Comparison of ENCODE assay signal across 8 cellular contexts in the genomic region with DNA sequence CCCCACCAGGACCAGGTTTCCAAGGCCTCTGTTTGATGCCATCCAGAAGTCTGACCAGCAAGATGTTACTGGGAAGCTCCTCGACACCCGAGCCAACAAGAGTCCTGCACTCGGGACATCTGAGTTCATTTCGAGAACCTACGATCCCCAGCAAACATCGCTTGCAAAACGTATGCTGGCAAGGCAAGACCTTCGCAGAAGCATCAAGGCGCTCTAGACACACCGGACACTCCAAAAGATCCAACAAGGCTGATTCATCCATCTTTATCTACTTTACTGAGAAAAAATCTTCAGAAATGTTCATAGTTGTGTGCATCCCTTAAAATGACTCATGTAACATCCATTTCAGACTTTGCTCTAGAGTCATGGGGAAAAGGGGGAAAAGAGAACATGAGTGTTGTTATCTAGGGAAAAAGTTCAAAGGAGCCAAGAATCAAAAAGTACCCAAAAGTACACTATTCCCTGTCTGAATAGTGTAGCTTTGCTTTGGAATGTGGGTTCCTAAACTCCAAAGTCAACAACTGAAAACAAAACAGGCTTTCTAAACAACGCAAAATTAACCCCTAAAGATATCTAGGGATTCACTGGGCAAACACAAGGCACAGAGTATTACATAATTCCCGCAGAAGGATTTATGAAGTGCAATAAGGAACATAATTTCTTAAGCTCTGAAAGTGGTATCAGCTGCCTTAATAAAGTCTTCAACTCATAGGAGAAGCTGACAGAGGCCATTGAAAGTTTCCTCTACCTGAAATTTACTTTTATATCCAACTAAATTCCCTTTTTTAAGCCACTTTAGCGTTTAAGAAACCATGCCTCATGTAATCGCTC. TPM values are rescaled to one million over a fixed set of nuclear protein-coding genes. Genes with fewer than 3 reads are reported as not detected.
DNase-seq lines count a peak whose midpoint lies in the region; ATAC-seq and TF ChIP-seq lines count a peak whose summit lies in the region.

No MANE protein-coding gene starts in this region.

- H3K4me1 ChIP-seq in iPS-18a (ENCODE audit: control insufficient read depth, low read depth, low read length): peaks cover 27% of the 10 kb centered on the region

- H3K36me3 Mint-ChIP-seq in activated T-cell treated with anti-CD3 and anti-CD28 coated beads, Interleukin-2, amount 50 U/mL, for 72 hours (ENCODE audit: insufficient read depth in 2 of 2): no peaks in the 10 kb centered on the region
- H3K36me3 Mint-ChIP-seq in stimulated activated effector memory CD8-positive, alpha-beta T cell treated with anti-CD3 and anti-CD28 coated beads, Interleukin-12 subunit alpha, Interleukin-12 subunit beta, amount 100 ng/mL, for 72 hours: no peaks in the 10 kb centered on the region

- no peaks in the 10 kb centered on the region for H3K9me3 Mint-ChIP-seq in activated T-cell treated with anti-CD3 and anti-CD28 coated beads, Interleukin-2, amount 50 U/mL, for 72 hours
- H3K9me3 Mint-ChIP-seq in stimulated activated effector memory CD8-positive, alpha-beta T cell treated with anti-CD3 and anti-CD28 coated beads, Interleukin-12 subunit alpha, Interleukin-12 subunit beta, amount 100 ng/mL, for 72 hours: no peaks in the 10 kb centered on the region

- ATAC-seq in activated T-cell treated with anti-CD3 and anti-CD28 coated beads, Interleukin-2, amount 50 U/mL, for 72 hours (replicated peaks in 1 of 2): no peak
- ATAC-seq in stimulated activated effector memory CD8-positive, alpha-beta T cell treated with anti-CD3 and anti-CD28 coated beads, Interleukin-12 subunit alpha, Interleukin-12 subunit beta, amount 100 ng/mL, for 72 hours: no peak
- no peak for ATAC-seq in GM21423 (IDR thresholded peaks at IDR 0.05; ENCODE audit: unreplicated experiment)
- no peak for ATAC-seq in GM18502 (IDR thresholded peaks at IDR 0.05; ENCODE audit: poor library complexity, unreplicated experiment)
- no peak for ATAC-seq in HG03045 (IDR thresholded peaks at IDR 0.05; ENCODE audit: unreplicated experiment)

- H3K4me3 Mint-ChIP-seq in activated T-cell treated with anti-CD3 and anti-CD28 coated beads, Interleukin-2, amount 50 U/mL, for 72 hours: peak overlapping the region; percentile 11 to 85
- peak overlapping the region; percentile 51 for H3K4me3 Mint-ChIP-seq in stimulated activated effector memory CD8-positive, alpha-beta T cell treated with anti-CD3 and anti-CD28 coated beads, Interleukin-12 subunit alpha, Interleukin-12 subunit beta, amount 100 ng/mL, for 72 hours

- no peak overlapping the region for H3K27ac Mint-ChIP-seq in activated T-cell treated with anti-CD3 and anti-CD28 coated beads, Interleukin-2, amount 50 U/mL, for 72 hours
- H3K27ac Mint-ChIP-seq in stimulated activated effector memory CD8-positive, alpha-beta T cell treated with anti-CD3 and anti-CD28 coated beads, Interleukin-12 subunit alpha, Interleukin-12 subunit beta, amount 100 ng/mL, for 72 hours: no peak overlapping the region

- H3K4me1 Mint-ChIP-seq in activated T-cell treated with anti-CD3 and anti-CD28 coated beads, Interleukin-2, amount 50 U/mL, for 72 hours (ENCODE audit: low read depth): no peaks in the 10 kb centered on the region
- H3K4me1 Mint-ChIP-seq in stimulated activated effector memory CD8-positive, alpha-beta T cell treated with anti-CD3 and anti-CD28 coated beads, Interleukin-12 subunit alpha, Interleukin-12 subunit beta, amount 100 ng/mL, for 72 hours: no peaks in the 10 kb centered on the region

- no peak overlapping the region for H3K27ac ChIP-seq in iPS-18a (ENCODE audit: low read length)

- no peak for TF ChIP-seq CTCF in WI38 (IDR thresholded peaks at IDR 0.05; ENCODE audit: low read depth, low read length)

- H3K27me3 Mint-ChIP-seq in activated T-cell treated with anti-CD3 and anti-CD28 coated beads, Interleukin-2, amount 50 U/mL, for 72 hours (ENCODE audit: low read depth): peaks cover 52% of the 10 kb centered on the region

- H3K36me3 ChIP-seq in iPS-18a (ENCODE audit: control insufficient read depth, low read depth, low read length): no peaks in the 10 kb centered on the region

- peak overlapping the region; percentile 93 for H3K9ac ChIP-seq in iPS-18a (ENCODE audit: low read length)

- H3K4me3 ChIP-seq in WI38 (ENCODE audit: low read depth, low read length) (peak overlapping the region; percentile 80), iPS-18a (ENCODE audit: low read length) (peak overlapping the region; percentile 94)

- H3K27me3 ChIP-seq in iPS-18a (ENCODE audit: control insufficient read depth, insufficient read depth, low read length): peaks cover 15% of the 10 kb centered on the region

- no peaks in the 10 kb centered on the region for H3K9me3 ChIP-seq in iPS-18a (ENCODE audit: control insufficient read depth, low read depth, low read length)

- DNase-seq in activated T-cell treated with anti-CD3 and anti-CD28 coated beads, Interleukin-2, amount 50 U/mL, for 72 hours: no peak
- DNase-seq in activated T-cell treated with anti-CD3 and anti-CD28 coated beads, Interleukin-2, amount 50 U/mL, for 48 hours: no peak
- DNase-seq in stimulated activated effector memory CD8-positive, alpha-beta T cell treated with anti-CD3 and anti-CD28 coated beads, Interleukin-12 subunit alpha, Interleukin-12 subunit beta, amount 100 ng/mL, for 72 hours (ENCODE audit: low spot score in 2 of 2): no peak

RNA-seq across cellular contexts. Expression of gene SH3RF1, which starts 1.6 kb away (rescaled TPM):
- total RNA-seq in activated T-cell treated with anti-CD3 and anti-CD28 coated beads, Interleukin-2, amount 50 U/mL, for 72 hours: under 1 TPM; 0.26 to 0.63 TPM
